23 cellular contexts compared by ENCODE assay signal in the genomic region with DNA sequence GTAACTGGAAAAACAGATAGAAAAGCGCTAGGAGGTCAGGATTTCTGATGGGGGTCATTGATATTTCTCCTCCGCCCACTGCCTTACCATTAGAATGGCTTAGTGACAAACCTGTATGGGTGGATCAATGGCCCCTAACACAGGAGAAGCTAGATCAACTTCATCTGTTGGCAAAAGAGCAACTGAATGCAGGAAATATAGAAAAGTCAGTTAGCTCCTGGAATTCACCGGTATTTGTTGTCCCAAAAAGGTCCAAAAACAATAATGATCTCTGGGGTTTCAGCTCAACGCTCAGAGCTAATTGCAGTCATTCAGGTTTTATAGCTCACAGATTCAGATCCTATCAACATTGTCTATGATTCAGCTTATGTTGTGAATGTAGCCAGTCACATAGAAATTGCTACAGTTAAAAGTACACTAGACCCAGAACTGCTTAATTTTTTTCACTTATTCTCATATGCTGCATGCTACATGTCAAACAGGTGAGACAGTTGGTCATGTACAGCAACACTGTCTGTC.
"Had no signal": no experiment of that assay in that cellular context is flagged by ENCODE, and none has a peak within 500 bp of the region (broad histone marks: within the 10 kb centered on the region; RNA-seq: fewer than 3 reads in every experiment).

No MANE protein-coding gene starts in this region.

- H3K4me1 ChIP-seq: adrenal gland, ascending aorta, prostate gland, right atrium auricular region had no signal

- DNase-seq: activated CD4-positive, alpha-beta T cell treated with anti-CD3 and anti-CD28 coated beads for 1 hour; activated CD4-positive, alpha-beta T cell treated with anti-CD3 and anti-CD28 coated beads, Interleukin-2, amount 50 U/mL, for 1 hour; activated CD8-positive, alpha-beta memory T cell treated with anti-CD3 and anti-CD28 coated beads for 24 hours; activated CD8-positive, alpha-beta memory T cell treated with anti-CD3 and anti-CD28 coated beads, Interleukin-2, amount 50 U/mL, for 4 hours; activated naive CD4-positive, alpha-beta T cell; activated T-cell treated with anti-CD3 and anti-CD28 coated beads, Interleukin-2, amount 50 U/mL, for 24 hours; adrenal gland; central memory CD4-positive, alpha-beta T cell; dorsolateral prefrontal cortex; effector memory CD8-positive, alpha-beta T cell; islet precursor cell; natural killer cell; ovary; stimulated activated CD4-positive, alpha-beta T cell treated with anti-CD3 and anti-CD28 coated beads, Interleukin-1b, Interleukin-23, amount 100 ng/mL, for 48 hours; substantia nigra; T-helper 1 cell; tibial artery had no signal

- H3K36me3 ChIP-seq: adrenal gland, ascending aorta, ovary, prostate gland, right atrium auricular region, tibial artery had no signal

- H3K27me3 ChIP-seq: ascending aorta, ovary, right atrium auricular region, tibial artery had no signal

- ATAC-seq: effector memory CD8-positive, alpha-beta T cell; esophagus mucosa; left lobe of liver; natural killer cell had no signal

- H3K27ac ChIP-seq: adrenal gland, ascending aorta, dorsolateral prefrontal cortex, ovary, prostate gland, right atrium auricular region, tibial artery had no signal

- H3K9me3 ChIP-seq: adrenal gland, ascending aorta, ovary, prostate gland, tibial artery had no signal

- H3K4me3 ChIP-seq: adrenal gland, ascending aorta, dorsolateral prefrontal cortex, lung, ovary, prostate gland, right atrium auricular region, tibial artery had no signal
